ENCODE assay signal across 3 cellular contexts in the genomic region with DNA sequence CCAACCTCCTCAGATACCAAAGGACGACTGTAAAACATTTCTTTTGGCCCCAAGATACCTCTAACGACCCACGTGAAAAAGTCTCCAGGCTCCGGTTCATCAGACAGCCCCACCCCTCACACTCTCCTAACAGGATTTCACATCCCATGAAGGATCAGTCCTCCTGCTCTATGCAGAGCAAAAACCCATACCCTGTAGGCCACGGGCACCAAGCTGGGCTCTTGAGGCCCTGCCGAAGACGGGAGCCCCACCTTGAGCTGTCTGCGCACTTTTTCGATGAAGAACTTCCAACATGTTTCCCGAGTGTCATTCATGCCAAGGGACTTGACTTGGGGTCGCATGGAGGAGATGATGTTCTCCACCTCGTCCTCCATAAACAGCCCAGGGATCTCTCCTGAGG.
"Had no signal": no experiment of that assay in that cellular context is flagged by ENCODE, and none has a peak within 500 bp of the region (broad histone marks: within the 10 kb centered on the region; RNA-seq: fewer than 3 reads in every experiment).

No MANE protein-coding gene starts in this region.

- H3K4me3 ChIP-seq: GM12878 had no signal

- DNase-seq: GDM1, GF-D8 had no signal
